Comparison of ENCODE assay signal across 10 cellular contexts in genomic region chr17:65495255-65496060, GRCh38.
DNase-seq lines count a peak whose midpoint lies in the region; ATAC-seq and TF ChIP-seq lines count a peak whose summit lies in the region.
"Had no signal": no experiment of that assay in that cellular context is flagged by ENCODE, and none has a peak within 500 bp of the region (broad histone marks: within the 10 kb centered on the region; RNA-seq: fewer than 3 reads in every experiment).

No MANE protein-coding gene starts in this region.

- POLR2A ChIA-PET in CD4-positive, alpha-beta T cell (lab: Charles Lee) = interaction anchor here (0.6 to 1.3 kb wide), 3 partner anchors 33 to 161 kb away, joined by 3 read pairs; no protein-coding TSS in a partner anchor

- DNase-seq in CD4-positive, alpha-beta T cell = peak in 6 of 10 experiments; percentile 2 to 14 (median 8)
- DNase-seq in activated T-cell treated with anti-CD3 and anti-CD28 coated beads, Interleukin-2, amount 50 U/mL, for 72 hours = peak in 1 of 2 donors; percentile 8
- DNase-seq in left kidney (ENCODE audit: low read depth, low spot score) (peak; percentile 86), NCI-H446 treated with DMSO at 0.1 percent for 48 hours (lab: John Stamatoyannopoulos, UW) (no peak), heart left ventricle (no peak), GM13976 (ENCODE audit: low spot score) (no peak)
- DNase-seq: mammary epithelial cell, NCI-H82 had no signal

- TF ChIP-seq RAD21 in Ishikawa (IDR thresholded peaks at IDR 0.05; ENCODE audit: low read depth) = peak; percentile 37; the same call in 1 of the 2 replicates

- no peaks in the 10 kb centered on the region for H3K4me1 ChIP-seq in heart left ventricle

- H3K4me3 Mint-ChIP-seq in CD4-positive, alpha-beta T cell = peak overlapping the region; percentile 67
- peak overlapping the region; percentile 45 to 56 for H3K4me3 Mint-ChIP-seq in activated T-cell treated with anti-CD3 and anti-CD28 coated beads, Interleukin-2, amount 50 U/mL, for 72 hours

- H3K36me3 Mint-ChIP-seq in CD4-positive, alpha-beta T cell (ENCODE audit: low read depth) = no peaks in the 10 kb centered on the region
- H3K36me3 Mint-ChIP-seq in activated T-cell treated with anti-CD3 and anti-CD28 coated beads, Interleukin-2, amount 50 U/mL, for 72 hours (ENCODE audit: insufficient read depth in 2 of 2) = no peaks in the 10 kb centered on the region

- peaks cover 17% of the 10 kb centered on the region for H3K4me1 Mint-ChIP-seq in CD4-positive, alpha-beta T cell (ENCODE audit: low read depth)
- peaks cover 19% of the 10 kb centered on the region for H3K4me1 Mint-ChIP-seq in activated T-cell treated with anti-CD3 and anti-CD28 coated beads, Interleukin-2, amount 50 U/mL, for 72 hours (ENCODE audit: low read depth)

- in situ Hi-C loops in GM13976 (cut with MboI; ENCODE audit: low sequenced_read_pairs, unreplicated experiment) = no loop called here

- no peaks in the 10 kb centered on the region for H3K27me3 Mint-ChIP-seq in CD4-positive, alpha-beta T cell
- H3K27me3 Mint-ChIP-seq in activated T-cell treated with anti-CD3 and anti-CD28 coated beads, Interleukin-2, amount 50 U/mL, for 72 hours (ENCODE audit: low read depth) = peaks cover 21% of the 10 kb centered on the region

- CTCF ChIA-PET in CD4-positive, alpha-beta T cell (lab: Charles Lee) = interaction anchor here (0.7 kb wide), 1 partner anchor 47 kb away, joined by 3 read pairs; no protein-coding TSS in a partner anchor

- intact Hi-C loops in CD4-positive, alpha-beta T cell (cut with DNase I, micrococcal nuclease) = no loop called here
- intact Hi-C loops in heart left ventricle (cut with DNase I) = no loop called here

- H3K27ac ChIP-seq in CD4-positive, alpha-beta T cell (ENCODE audit: low read depth, low read length) = no peak overlapping the region
- H3K27ac ChIP-seq in heart left ventricle = no peak overlapping the region

- no peaks in the 10 kb centered on the region for H3K9me3 Mint-ChIP-seq in CD4-positive, alpha-beta T cell
- H3K9me3 Mint-ChIP-seq in activated T-cell treated with anti-CD3 and anti-CD28 coated beads, Interleukin-2, amount 50 U/mL, for 72 hours = peaks cover 0 to 3% of the 10 kb centered on the region in 2 donors

- WGBS in heart left ventricle, 4 donors = 35 to 47% (median 44%) methylated on average over 18 to 19 of the region's 19 CpGs

- H3K27ac Mint-ChIP-seq in CD4-positive, alpha-beta T cell = no peak overlapping the region
- H3K27ac Mint-ChIP-seq in activated T-cell treated with anti-CD3 and anti-CD28 coated beads, Interleukin-2, amount 50 U/mL, for 72 hours = no peak overlapping the region

- peak; percentile 78 for TF ChIP-seq EP300 in Ishikawa (IDR thresholded peaks at IDR 0.05; ENCODE audit: borderline replicate concordance)

- TF ChIP-seq CTCF in CD4-positive, alpha-beta T cell (IDR thresholded peaks at IDR 0.05) = no peak
- TF ChIP-seq CTCF in heart left ventricle (IDR thresholded peaks at IDR 0.05) (no peak), GM13976 (IDR thresholded peaks at IDR 0.05; ENCODE audit: borderline replicate concordance, control extremely low read depth, extremely low read depth, insufficient read depth, missing control alignments) (no peak)

- H3K4me3 ChIP-seq in heart left ventricle = no peak overlapping the region

- H3K36me3 ChIP-seq in heart left ventricle = no peaks in the 10 kb centered on the region

- no peaks in the 10 kb centered on the region for H3K9me3 ChIP-seq in CD4-positive, alpha-beta T cell (ENCODE audit: control insufficient read depth, low read length)
- no peaks in the 10 kb centered on the region for H3K9me3 ChIP-seq in heart left ventricle

- TF ChIP-seq POLR2A in heart left ventricle (IDR thresholded peaks at IDR 0.05) = no peak

- ATAC-seq in CD4-positive, alpha-beta T cell (ENCODE audit: poor library complexity) = peak; percentile 68
- ATAC-seq in activated T-cell treated with anti-CD3 and anti-CD28 coated beads, Interleukin-2, amount 50 U/mL, for 72 hours (replicated peaks in 1 of 2) = peak in 1 of 2 donors; percentile 17
- no peak for ATAC-seq in heart left ventricle
- no peak for ATAC-seq in HG03442 (IDR thresholded peaks at IDR 0.05; ENCODE audit: unreplicated experiment)

- H3K27me3 ChIP-seq in CD4-positive, alpha-beta T cell (ENCODE audit: control insufficient read depth, insufficient read depth, low read length) = no peaks in the 10 kb centered on the region
- no peaks in the 10 kb centered on the region for H3K27me3 ChIP-seq in heart left ventricle

TF ChIP-seq in Ishikawa, 13 proteins besides CTCF, POLR2A, EP300 and RAD21:
- TF ChIP-seq FOXM1 (IDR thresholded peaks at IDR 0.05; ENCODE audit: borderline replicate concordance, low read depth) (no peak), NFIC (IDR thresholded peaks at IDR 0.05) (peak; percentile 36; the same call in 1 of the 2 replicates), CEBPB (IDR thresholded peaks at IDR 0.05) (no peak), YY1 (IDR thresholded peaks at IDR 0.05; ENCODE audit: low read depth) (peak; percentile 12; the same call in 1 of the 2 replicates), TCF12 (IDR thresholded peaks at IDR 0.05; ENCODE audit: low read depth) (peak; percentile 89), EGR1 (IDR thresholded peaks at IDR 0.05) (no peak), TEAD4 (IDR thresholded peaks at IDR 0.05) (peak; percentile 78), TAF1 (IDR thresholded peaks at IDR 0.05; ENCODE audit: low read depth) (no peak)
- TF ChIP-seq, protein P1, sequence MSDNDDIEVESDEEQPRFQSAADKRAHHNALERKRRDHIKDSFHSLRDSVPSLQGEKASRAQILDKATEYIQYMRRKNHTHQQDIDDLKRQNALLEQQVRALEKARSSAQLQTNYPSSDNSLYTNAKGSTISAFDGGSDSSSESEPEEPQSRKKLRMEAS (IDR thresholded peaks at IDR 0.05) = peak; percentile 39

Comparison
In these comparisons a context has a peak if more than half of its experiments do, and no peak if none do; other contexts are left out.
1. DNase-seq: peak in CD4-positive, alpha-beta T cell (6 of 10) and left kidney (single experiment); none in NCI-H446 treated with DMSO at 0.1 percent for 48 hours (single experiment), heart left ventricle (0 of 5) and GM13976 (single experiment).